In the genomic region with DNA sequence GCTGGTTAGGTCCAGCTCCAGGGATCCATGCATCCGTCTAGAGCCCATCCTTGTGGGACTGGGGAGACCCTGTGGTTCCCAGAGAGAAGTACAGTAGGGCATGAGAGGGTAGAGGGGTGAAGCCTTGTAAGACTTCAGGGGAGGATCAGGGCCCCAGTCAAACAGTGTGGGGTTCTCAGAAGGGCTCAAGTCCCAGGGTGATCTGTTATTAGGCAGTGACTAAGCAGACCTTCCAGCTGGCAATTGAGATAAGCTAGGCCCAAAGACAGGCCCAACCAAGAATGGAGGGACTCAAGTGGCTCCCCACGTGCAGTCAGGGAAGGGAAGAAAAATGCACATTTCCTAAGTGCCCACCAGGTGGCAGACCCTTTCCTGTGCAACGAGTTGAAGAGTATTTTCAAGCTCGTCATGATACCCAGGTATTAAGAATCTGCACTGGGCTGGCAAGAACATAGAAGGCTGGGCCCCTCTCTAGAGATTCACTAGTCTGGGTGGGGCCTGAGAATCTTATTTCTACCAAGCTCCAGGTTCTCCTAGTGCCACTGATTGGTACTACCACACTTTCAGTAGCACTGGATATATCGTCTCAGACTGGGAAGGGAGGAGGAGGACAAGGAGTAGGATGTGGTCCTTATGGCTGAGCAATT, we compare ENCODE assay signal across 1 cellular context.
A peak's percentile ranks its signal among the peaks of the same experiment; 100 is the strongest.
TF ChIP-seq lines count a peak whose summit lies in the region.

No MANE protein-coding gene starts in this region.

TF ChIP-seq in H1, 55 proteins besides CTCF, POLR2A, EP300 and RAD21 (continued from another document):
- TF ChIP-seq, protein P1, sequence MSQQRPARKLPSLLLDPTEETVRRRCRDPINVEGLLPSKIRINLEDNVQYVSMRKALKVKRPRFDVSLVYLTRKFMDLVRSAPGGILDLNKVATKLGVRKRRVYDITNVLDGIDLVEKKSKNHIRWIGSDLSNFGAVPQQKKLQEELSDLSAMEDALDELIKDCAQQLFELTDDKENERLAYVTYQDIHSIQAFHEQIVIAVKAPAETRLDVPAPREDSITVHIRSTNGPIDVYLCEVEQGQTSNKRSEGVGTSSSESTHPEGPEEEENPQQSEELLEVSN (IDR thresholded peaks at IDR 0.05) = peak; percentile 65
- 0 out of 2 replicates have a peak, but pooled peaks have one; percentile 33 for TF ChIP-seq TEAD4 (IDR thresholded peaks at IDR 0.05; ENCODE audit: low read depth, low read length)
